In the genomic region with DNA sequence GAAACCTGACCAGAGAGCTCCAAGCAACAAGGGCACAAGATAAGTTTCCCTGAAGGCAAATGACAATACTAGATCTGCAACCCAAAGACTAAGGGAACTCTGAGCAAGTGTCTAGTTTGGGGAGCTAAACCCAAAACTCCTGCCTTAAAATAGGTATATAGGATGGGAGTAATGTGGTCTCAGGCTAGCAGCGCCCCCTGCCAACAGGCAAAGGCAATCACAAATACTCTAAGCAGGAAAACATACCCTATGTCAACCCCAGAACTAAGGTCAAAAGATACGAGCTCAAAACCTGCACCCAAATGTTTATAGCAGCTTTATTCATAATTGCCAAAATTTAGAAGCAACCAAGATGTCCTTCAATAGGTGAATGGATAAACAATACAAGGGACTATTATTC, we compare ENCODE assay signal across 8 cellular contexts.
DNase-seq lines count a peak whose midpoint lies in the region; ATAC-seq and TF ChIP-seq lines count a peak whose summit lies in the region.

No MANE protein-coding gene starts in this region.

- POLR2A ChIA-PET in activated B cell treated with CpG ODN at 0.5 μM for 24 hours (lab: Charles Lee): interaction anchor here (1.3 kb wide), 1 partner anchor 495 kb away, joined by 4 read pairs; no protein-coding TSS in a partner anchor

- H3K9me3 Mint-ChIP-seq in activated B cell treated with CpG ODN at 0.5 μM for 24 hours: no peaks in the 10 kb centered on the region
- no peaks in the 10 kb centered on the region for H3K9me3 Mint-ChIP-seq in stimulated activated naive B cell treated with anti-CD40 and anti-IgM and Interleukin-4, amounts not matched to agents 10 μg/mL and 1 μg/mL and 100 μg/mL, for 72 hours

- no peaks in the 10 kb centered on the region for H3K4me1 Mint-ChIP-seq in activated B cell treated with CpG ODN at 0.5 μM for 24 hours
- peaks cover 2 to 3% of the 10 kb centered on the region in 2 donors for H3K4me1 Mint-ChIP-seq in stimulated activated naive B cell treated with anti-CD40 and anti-IgM and Interleukin-4, amounts not matched to agents 10 μg/mL and 1 μg/mL and 100 μg/mL, for 72 hours

- TF ChIP-seq CTCF in activated B cell treated with CpG ODN at 0.5 μM for 24 hours (IDR thresholded peaks at IDR 0.05): no peak

- intact Hi-C loops in activated B cell treated with CpG ODN at 0.5 μM for 24 hours (cut with micrococcal nuclease) (loop anchor here (1.0 to 5.0 kb wide), 5 partner anchors 180 to 1177 kb away; no protein-coding TSS in a partner anchor), left ventricle myocardium superior (cut with micrococcal nuclease) (loop anchor here (10.0 kb wide), 1 partner anchor 179 kb away; no protein-coding TSS in a partner anchor)

- H3K4me3 Mint-ChIP-seq in activated B cell treated with CpG ODN at 0.5 μM for 24 hours: no peak overlapping the region
- no peak overlapping the region for H3K4me3 Mint-ChIP-seq in stimulated activated naive B cell treated with anti-CD40 and anti-IgM and Interleukin-4, amounts not matched to agents 10 μg/mL and 1 μg/mL and 100 μg/mL, for 72 hours

- DNase-seq in D341Med (ENCODE audit: low spot score) (peak; percentile 60), HT1080 (ENCODE audit: low read depth) (peak; percentile 12), activated B cell treated with CpG ODN at 0.5 μM for 24 hours (no peak), left ventricle myocardium superior (peak; percentile 39), NCI-H2227 (lab: John Stamatoyannopoulos, UW; ENCODE audit: unreplicated experiment) (no peak)
- peak; percentile 3 for DNase-seq in stimulated activated naive B cell treated with anti-CD40 and anti-IgM and Interleukin-4, amounts not matched to agents 10 μg/mL and 1 μg/mL and 100 μg/mL, for 72 hours

- CTCF ChIA-PET in activated B cell treated with CpG ODN at 0.5 μM for 24 hours (lab: Charles Lee): interaction anchor here (0.5 to 3.4 kb wide), 14 partner anchors 10 to 521 kb away, joined by 3 to 29 read pairs (median 6); a partner anchor contains a TSS

- peak; percentile 45 for ATAC-seq in activated B cell treated with CpG ODN at 0.5 μM for 24 hours (ENCODE audit: low read depth)
- peak; percentile 57 for ATAC-seq in left ventricle myocardium superior
- ATAC-seq in stimulated activated naive B cell treated with anti-CD40 and anti-IgM and Interleukin-4, amounts not matched to agents 10 μg/mL and 1 μg/mL and 100 μg/mL, for 72 hours (replicated peaks): peak; percentile 45 to 63
- no peak for ATAC-seq in GM21381 (IDR thresholded peaks at IDR 0.05; ENCODE audit: unreplicated experiment)
- ATAC-seq in GM21576 (IDR thresholded peaks at IDR 0.05; ENCODE audit: unreplicated experiment): no peak

- H3K36me3 Mint-ChIP-seq in activated B cell treated with CpG ODN at 0.5 μM for 24 hours (ENCODE audit: low read depth): peaks cover 23% of the 10 kb centered on the region
- peaks cover 15 to 27% of the 10 kb centered on the region in 2 donors for H3K36me3 Mint-ChIP-seq in stimulated activated naive B cell treated with anti-CD40 and anti-IgM and Interleukin-4, amounts not matched to agents 10 μg/mL and 1 μg/mL and 100 μg/mL, for 72 hours

- H3K27me3 Mint-ChIP-seq in activated B cell treated with CpG ODN at 0.5 μM for 24 hours: no peaks in the 10 kb centered on the region
- no peaks in the 10 kb centered on the region for H3K27me3 Mint-ChIP-seq in stimulated activated naive B cell treated with anti-CD40 and anti-IgM and Interleukin-4, amounts not matched to agents 10 μg/mL and 1 μg/mL and 100 μg/mL, for 72 hours

- no peak overlapping the region for H3K27ac Mint-ChIP-seq in activated B cell treated with CpG ODN at 0.5 μM for 24 hours
- H3K27ac Mint-ChIP-seq in stimulated activated naive B cell treated with anti-CD40 and anti-IgM and Interleukin-4, amounts not matched to agents 10 μg/mL and 1 μg/mL and 100 μg/mL, for 72 hours: no peak overlapping the region

Comparison
In these comparisons a context has a peak if more than half of its experiments do, and no peak if none do; other contexts are left out.
1. DNase-seq: peak in D341Med (single experiment), HT1080 (single experiment), left ventricle myocardium superior (single experiment) and stimulated activated naive B cell treated with anti-CD40 and anti-IgM and Interleukin-4, amounts not matched to agents 10 μg/mL and 1 μg/mL and 100 μg/mL, for 72 hours (single experiment); none in activated B cell treated with CpG ODN at 0.5 μM for 24 hours (single experiment) and NCI-H2227 (single experiment).
2. ATAC-seq: peak in activated B cell treated with CpG ODN at 0.5 μM for 24 hours (single experiment), left ventricle myocardium superior (single experiment) and stimulated activated naive B cell treated with anti-CD40 and anti-IgM and Interleukin-4, amounts not matched to agents 10 μg/mL and 1 μg/mL and 100 μg/mL, for 72 hours (2 of 2); none in GM21381 (single experiment) and GM21576 (single experiment).